ENCODE assay signal across 3 cellular contexts in the genomic region with DNA sequence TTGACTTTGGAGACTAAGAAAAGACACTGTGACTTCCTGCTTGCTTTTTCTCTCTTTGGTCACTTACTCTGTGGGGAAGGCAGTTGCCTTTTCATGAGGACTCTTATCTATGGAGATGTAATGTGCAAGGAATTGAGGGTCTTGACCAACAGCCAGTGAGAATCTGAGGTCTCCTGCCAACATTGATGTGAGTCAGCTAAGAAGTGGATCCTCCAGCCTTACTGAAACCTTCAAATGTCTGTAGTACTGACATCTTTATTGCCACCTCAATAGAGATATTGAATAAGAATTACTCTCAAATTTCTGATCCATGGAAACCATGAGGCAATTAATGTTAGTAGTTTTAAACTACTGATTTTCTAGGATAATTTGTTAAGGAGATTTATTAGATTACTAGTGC.
TF ChIP-seq lines count a peak whose summit lies in the region.

No MANE protein-coding gene starts in this region.

TF ChIP-seq in SK-N-SH treated with all-trans-retinoic acid at 6 μM for 48 hours, 23 proteins besides CTCF, POLR2A, EP300 and RAD21:
- TF ChIP-seq, protein P1, sequence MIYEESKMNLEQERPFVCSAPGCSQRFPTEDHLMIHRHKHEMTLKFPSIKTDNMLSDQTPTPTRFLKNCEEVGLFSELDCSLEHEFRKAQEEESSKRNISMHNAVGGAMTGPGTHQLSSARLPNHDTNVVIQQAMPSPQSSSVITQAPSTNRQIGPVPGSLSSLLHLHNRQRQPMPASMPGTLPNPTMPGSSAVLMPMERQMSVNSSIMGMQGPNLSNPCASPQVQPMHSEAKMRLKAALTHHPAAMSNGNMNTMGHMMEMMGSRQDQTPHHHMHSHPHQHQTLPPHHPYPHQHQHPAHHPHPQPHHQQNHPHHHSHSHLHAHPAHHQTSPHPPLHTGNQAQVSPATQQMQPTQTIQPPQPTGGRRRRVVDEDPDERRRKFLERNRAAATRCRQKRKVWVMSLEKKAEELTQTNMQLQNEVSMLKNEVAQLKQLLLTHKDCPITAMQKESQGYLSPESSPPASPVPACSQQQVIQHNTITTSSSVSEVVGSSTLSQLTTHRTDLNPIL (CRISPR knock-in tag; IDR thresholded peaks at IDR 0.05; ENCODE audit: low read depth): no peak
- TF ChIP-seq ISL1 (CRISPR knock-in tag; IDR thresholded peaks at IDR 0.05): peak; percentile 52
TF ChIP-seq in SK-N-SH treated with all-trans-retinoic acid at 6 μM for 48 hours: peak in this region for 1.

TF ChIP-seq in SK-N-SH, 30 proteins besides CTCF, POLR2A, EP300 and RAD21:
- TF ChIP-seq, protein P2, sequence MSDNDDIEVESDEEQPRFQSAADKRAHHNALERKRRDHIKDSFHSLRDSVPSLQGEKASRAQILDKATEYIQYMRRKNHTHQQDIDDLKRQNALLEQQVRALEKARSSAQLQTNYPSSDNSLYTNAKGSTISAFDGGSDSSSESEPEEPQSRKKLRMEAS (IDR thresholded peaks at IDR 0.05; ENCODE audit: low read depth): no peak
- TF ChIP-seq TAF1 (IDR thresholded peaks at IDR 0.05; ENCODE audit: borderline replicate concordance, low read depth, low read length): no peak
- TF ChIP-seq, protein P3, sequence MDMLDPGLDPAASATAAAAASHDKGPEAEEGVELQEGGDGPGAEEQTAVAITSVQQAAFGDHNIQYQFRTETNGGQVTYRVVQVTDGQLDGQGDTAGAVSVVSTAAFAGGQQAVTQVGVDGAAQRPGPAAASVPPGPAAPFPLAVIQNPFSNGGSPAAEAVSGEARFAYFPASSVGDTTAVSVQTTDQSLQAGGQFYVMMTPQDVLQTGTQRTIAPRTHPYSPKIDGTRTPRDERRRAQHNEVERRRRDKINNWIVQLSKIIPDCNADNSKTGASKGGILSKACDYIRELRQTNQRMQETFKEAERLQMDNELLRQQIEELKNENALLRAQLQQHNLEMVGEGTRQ (IDR thresholded peaks at IDR 0.05; ENCODE audit: borderline replicate concordance, low read depth, low read length): no peak
- TF ChIP-seq, protein P4, sequence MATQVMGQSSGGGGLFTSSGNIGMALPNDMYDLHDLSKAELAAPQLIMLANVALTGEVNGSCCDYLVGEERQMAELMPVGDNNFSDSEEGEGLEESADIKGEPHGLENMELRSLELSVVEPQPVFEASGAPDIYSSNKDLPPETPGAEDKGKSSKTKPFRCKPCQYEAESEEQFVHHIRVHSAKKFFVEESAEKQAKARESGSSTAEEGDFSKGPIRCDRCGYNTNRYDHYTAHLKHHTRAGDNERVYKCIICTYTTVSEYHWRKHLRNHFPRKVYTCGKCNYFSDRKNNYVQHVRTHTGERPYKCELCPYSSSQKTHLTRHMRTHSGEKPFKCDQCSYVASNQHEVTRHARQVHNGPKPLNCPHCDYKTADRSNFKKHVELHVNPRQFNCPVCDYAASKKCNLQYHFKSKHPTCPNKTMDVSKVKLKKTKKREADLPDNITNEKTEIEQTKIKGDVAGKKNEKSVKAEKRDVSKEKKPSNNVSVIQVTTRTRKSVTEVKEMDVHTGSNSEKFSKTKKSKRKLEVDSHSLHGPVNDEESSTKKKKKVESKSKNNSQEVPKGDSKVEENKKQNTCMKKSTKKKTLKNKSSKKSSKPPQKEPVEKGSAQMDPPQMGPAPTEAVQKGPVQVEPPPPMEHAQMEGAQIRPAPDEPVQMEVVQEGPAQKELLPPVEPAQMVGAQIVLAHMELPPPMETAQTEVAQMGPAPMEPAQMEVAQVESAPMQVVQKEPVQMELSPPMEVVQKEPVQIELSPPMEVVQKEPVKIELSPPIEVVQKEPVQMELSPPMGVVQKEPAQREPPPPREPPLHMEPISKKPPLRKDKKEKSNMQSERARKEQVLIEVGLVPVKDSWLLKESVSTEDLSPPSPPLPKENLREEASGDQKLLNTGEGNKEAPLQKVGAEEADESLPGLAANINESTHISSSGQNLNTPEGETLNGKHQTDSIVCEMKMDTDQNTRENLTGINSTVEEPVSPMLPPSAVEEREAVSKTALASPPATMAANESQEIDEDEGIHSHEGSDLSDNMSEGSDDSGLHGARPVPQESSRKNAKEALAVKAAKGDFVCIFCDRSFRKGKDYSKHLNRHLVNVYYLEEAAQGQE (IDR thresholded peaks at IDR 0.05; ENCODE audit: low read depth, low read length): no peak
- TF ChIP-seq, protein P5, sequence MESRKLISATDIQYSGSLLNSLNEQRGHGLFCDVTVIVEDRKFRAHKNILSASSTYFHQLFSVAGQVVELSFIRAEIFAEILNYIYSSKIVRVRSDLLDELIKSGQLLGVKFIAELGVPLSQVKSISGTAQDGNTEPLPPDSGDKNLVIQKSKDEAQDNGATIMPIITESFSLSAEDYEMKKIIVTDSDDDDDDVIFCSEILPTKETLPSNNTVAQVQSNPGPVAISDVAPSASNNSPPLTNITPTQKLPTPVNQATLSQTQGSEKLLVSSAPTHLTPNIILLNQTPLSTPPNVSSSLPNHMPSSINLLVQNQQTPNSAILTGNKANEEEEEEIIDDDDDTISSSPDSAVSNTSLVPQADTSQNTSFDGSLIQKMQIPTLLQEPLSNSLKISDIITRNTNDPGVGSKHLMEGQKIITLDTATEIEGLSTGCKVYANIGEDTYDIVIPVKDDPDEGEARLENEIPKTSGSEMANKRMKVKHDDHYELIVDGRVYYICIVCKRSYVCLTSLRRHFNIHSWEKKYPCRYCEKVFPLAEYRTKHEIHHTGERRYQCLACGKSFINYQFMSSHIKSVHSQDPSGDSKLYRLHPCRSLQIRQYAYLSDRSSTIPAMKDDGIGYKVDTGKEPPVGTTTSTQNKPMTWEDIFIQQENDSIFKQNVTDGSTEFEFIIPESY (IDR thresholded peaks at IDR 0.05; ENCODE audit: borderline replicate concordance, low read depth): no peak
- no peak for TF ChIP-seq TCF12 (IDR thresholded peaks at IDR 0.05)
- no peak for TF ChIP-seq GATA2 (CRISPR knock-in tag; IDR thresholded peaks at IDR 0.05)
- TF ChIP-seq, protein P6, sequence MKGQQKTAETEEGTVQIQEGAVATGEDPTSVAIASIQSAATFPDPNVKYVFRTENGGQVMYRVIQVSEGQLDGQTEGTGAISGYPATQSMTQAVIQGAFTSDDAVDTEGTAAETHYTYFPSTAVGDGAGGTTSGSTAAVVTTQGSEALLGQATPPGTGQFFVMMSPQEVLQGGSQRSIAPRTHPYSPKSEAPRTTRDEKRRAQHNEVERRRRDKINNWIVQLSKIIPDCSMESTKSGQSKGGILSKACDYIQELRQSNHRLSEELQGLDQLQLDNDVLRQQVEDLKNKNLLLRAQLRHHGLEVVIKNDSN (IDR thresholded peaks at IDR 0.05; ENCODE audit: borderline replicate concordance, low read depth): no peak
- TF ChIP-seq RFX5 (IDR thresholded peaks at IDR 0.05; ENCODE audit: low read length): no peak
- TF ChIP-seq SMC3 (IDR thresholded peaks at IDR 0.05; ENCODE audit: low read depth, low read length): no peak
- TF ChIP-seq GABPA (IDR thresholded peaks at IDR 0.05; ENCODE audit: low read depth): no peak
- no peak for TF ChIP-seq YY1 (IDR thresholded peaks at IDR 0.05; ENCODE audit: low read depth)
- no peak for TF ChIP-seq MXI1 (IDR thresholded peaks at IDR 0.05; ENCODE audit: low read depth, low read length)
- no peak for TF ChIP-seq MEF2A (IDR thresholded peaks at IDR 0.05; ENCODE audit: borderline replicate concordance, low read depth)
- TF ChIP-seq TEAD4 (IDR thresholded peaks at IDR 0.05; ENCODE audit: borderline replicate concordance, insufficient read depth): no peak
- no peak for TF ChIP-seq FOSL2 (IDR thresholded peaks at IDR 0.05; ENCODE audit: borderline replicate concordance, low read depth)
- TF ChIP-seq POLR2AphosphoS5 (IDR thresholded peaks at IDR 0.05; ENCODE audit: low read depth, low read length): no peak

TF ChIP-seq in endothelial cell of umbilical vein, 7 proteins besides CTCF, POLR2A, EP300 and RAD21:
- TF ChIP-seq, protein P2 (IDR thresholded peaks at IDR 0.05; ENCODE audit: insufficient read depth, insufficient read length): no peak
- TF ChIP-seq EZH2 (IDR thresholded peaks at IDR 0.05; ENCODE audit: borderline replicate concordance, low read depth, low read length, severe bottlenecking) (no peak), MYC (IDR thresholded peaks at IDR 0.05; ENCODE audit: low read depth, low read length) (no peak), FOS (IDR thresholded peaks at IDR 0.05; ENCODE audit: borderline replicate concordance, insufficient read depth, low read length) (no peak), POLR2AphosphoS5 (IDR thresholded peaks at IDR 0.05; ENCODE audit: insufficient read depth, low read depth, low read length) (no peak), GATA2 (IDR thresholded peaks at IDR 0.05; ENCODE audit: insufficient read depth, insufficient read length, low read depth, low read length) (no peak), JUN (IDR thresholded peaks at IDR 0.05; ENCODE audit: borderline replicate concordance, insufficient read depth, insufficient read length, low read depth) (no peak)
